Comparison of ENCODE assay signal across 8 cellular contexts in genomic region chr9:34603610-34604231, GRCh38. TPM values are rescaled to one million over a fixed set of nuclear protein-coding genes. Genes with fewer than 3 reads are reported as not detected.
A peak's percentile ranks its signal among the peaks of the same experiment; 100 is the strongest.
DNase-seq lines count a peak whose midpoint lies in the region; ATAC-seq and TF ChIP-seq lines count a peak whose summit lies in the region.

No MANE protein-coding gene starts in this region.

- H3K27ac ChIP-seq in colonic mucosa (no peak overlapping the region), liver (ENCODE audit: low read depth in 1 of 2, low read length in 2 of 2) (no peak overlapping the region)

- TF ChIP-seq RAD21 in liver (IDR thresholded peaks at IDR 0.05) = peak; percentile 97

- no peaks in the 10 kb centered on the region for H3K36me3 ChIP-seq in colonic mucosa
- no peaks in the 10 kb centered on the region for H3K36me3 ChIP-seq in liver (ENCODE audit: control insufficient read depth in 4 of 4, insufficient read depth in 3 of 4, low read depth in 1 of 4, low read length in 3 of 4)

- H3K9ac ChIP-seq in colonic mucosa (ENCODE audit: low read depth in 2 of 2, low read length in 2 of 2) (no peak overlapping the region), liver (ENCODE audit: low read depth in 1 of 2, low read length in 2 of 2) (no peak overlapping the region)

- 53% methylated on average over 4 of the region's 4 CpGs for WGBS in liver

- H3K9me3 ChIP-seq in colonic mucosa = no peaks in the 10 kb centered on the region
- H3K9me3 ChIP-seq in liver (ENCODE audit: control insufficient read depth in 4 of 4, low read length in 3 of 4) = no peaks in the 10 kb centered on the region

- ATAC-seq in HG03135 (IDR thresholded peaks at IDR 0.05; ENCODE audit: unreplicated experiment) (peak; percentile 64), GM18520 (IDR thresholded peaks at IDR 0.05; ENCODE audit: unreplicated experiment) (no peak)

- H3K27me3 ChIP-seq in colonic mucosa (no peaks in the 10 kb centered on the region), liver (ENCODE audit: control insufficient read depth in 4 of 4, insufficient read depth in 4 of 4, low read length in 3 of 4) (no peaks in the 10 kb centered on the region)

- intact Hi-C loops in colonic mucosa (cut with DNase I) = no loop called here

- TF ChIP-seq CTCF in GM12873 (IDR thresholded peaks at IDR 0.05; ENCODE audit: insufficient read depth, low read depth, low read length, missing control alignments) (peak; percentile 89), colonic mucosa (IDR thresholded peaks at IDR 0.05) (peak; percentile 91), liver (IDR thresholded peaks at IDR 0.05; ENCODE audit: low read depth, low read length, missing input control) (peak; percentile 97)

- DNase-seq in NCI-H510A treated with DMSO at 0.1 percent for 48 hours (lab: John Stamatoyannopoulos, UW) (peak; percentile 33), colonic mucosa (peak; percentile 85)
- peak; percentile 87 for DNase-seq in activated CD4-positive, alpha-beta T cell treated with anti-CD3 and anti-CD28 coated beads for 48 hours
- DNase-seq in stimulated activated CD4-positive, alpha-beta T cell treated with anti-CD3 and anti-CD28 coated beads, TNF-alpha, amount 100 ng/mL, for 48 hours (ENCODE audit: low read depth in 3 of 3) = peak; percentile 58 to 74 (median 60)

- no peaks in the 10 kb centered on the region for H3K4me1 ChIP-seq in colonic mucosa
- H3K4me1 ChIP-seq in liver (ENCODE audit: control insufficient read depth in 4 of 4, insufficient read depth in 4 of 4, low read length in 3 of 4) = peaks cover 3 to 8% (median 4%) of the 10 kb centered on the region in 4 donors

- H3K4me3 ChIP-seq in colonic mucosa = no peak overlapping the region
- no peak overlapping the region for H3K4me3 ChIP-seq in liver (ENCODE audit: low read depth in 1 of 3, low read length in 3 of 3)

TF ChIP-seq in liver, 16 proteins besides CTCF, POLR2A, EP300 and RAD21:
- TF ChIP-seq YY1 (IDR thresholded peaks at IDR 0.05) (no peak), HNF4A (conservative IDR thresholded peaks at IDR 0.05) (no peak), RXRA (IDR thresholded peaks at IDR 0.05) (peak in 1 of 2 donors; percentile 44), JUND (IDR thresholded peaks at IDR 0.05) (no peak), GABPA (IDR thresholded peaks at IDR 0.05 in 1 of 2, conservative IDR thresholded peaks at IDR 0.05 in 1 of 2) (no peak), MAX (IDR thresholded peaks at IDR 0.05) (no peak), NR2F2 (IDR thresholded peaks at IDR 0.05) (peak; percentile 50), TAF1 (conservative IDR thresholded peaks at IDR 0.05) (no peak)

RNA-seq across cellular contexts. Expression of gene RPP25L, which starts 8.2 kb away (rescaled TPM):
- total RNA-seq in colonic mucosa (10 to 100 TPM; 37.0 to 54.4 TPM), liver (10 to 100 TPM; 18.6 to 23.3 TPM)
- polyA plus RNA-seq in liver = 10 to 100 TPM; 25.0 to 33.4 TPM

RNA-seq across cellular contexts. Expression of gene CNTFR, which starts 14.2 kb away (rescaled TPM):
- total RNA-seq in colonic mucosa (1 to 10 TPM; 1.8 to 1.9 TPM), liver (1 to 10 TPM in 1 of 2 donors, under 1 TPM in 1; 0.75 to 3.3 TPM)
- 1 to 10 TPM; 1.9 to 2.1 TPM for polyA plus RNA-seq in liver

RNA-seq across cellular contexts. Expression of gene DCTN3, which starts 16.6 kb away (rescaled TPM):
- total RNA-seq in colonic mucosa = 10 to 100 TPM; 65.2 to 76.3 TPM
- total RNA-seq in liver = 10 to 100 TPM; 24.9 to 51.9 TPM
- polyA plus RNA-seq in liver = 10 to 100 TPM; 44.6 to 48.7 TPM

RNA-seq across cellular contexts. Expression of gene ARID3C, which starts 25.1 kb away (rescaled TPM):
- total RNA-seq in colonic mucosa (not detected), liver (1 to 10 TPM; 2.2 to 2.6 TPM)
- 1 to 10 TPM in 1 of 2 donors, under 1 TPM in 1; 0.58 to 1.1 TPM for polyA plus RNA-seq in liver

RNA-seq across cellular contexts. Expression of gene SIGMAR1, which starts 33.9 kb away (rescaled TPM):
- total RNA-seq in colonic mucosa (100 to 1,000 TPM in 1 of 2 donors, 10 to 100 TPM in 1; 49.6 to 114 TPM), liver (100 to 1,000 TPM; 116 to 161 TPM)
- polyA plus RNA-seq in liver = 100 to 1,000 TPM; 196 to 210 TPM

Comparison
In these comparisons a context has a peak if more than half of its experiments do, and no peak if none do; other contexts are left out.
1. DNase-seq: peak in every context shown above with its lines; median percentile 87 in activated CD4-positive, alpha-beta T cell treated with anti-CD3 and anti-CD28 coated beads for 48 hours; 85 in colonic mucosa; 60 in stimulated activated CD4-positive, alpha-beta T cell treated with anti-CD3 and anti-CD28 coated beads, TNF-alpha, amount 100 ng/mL, for 48 hours; 33 in NCI-H510A treated with DMSO at 0.1 percent for 48 hours.